In the genomic region with DNA sequence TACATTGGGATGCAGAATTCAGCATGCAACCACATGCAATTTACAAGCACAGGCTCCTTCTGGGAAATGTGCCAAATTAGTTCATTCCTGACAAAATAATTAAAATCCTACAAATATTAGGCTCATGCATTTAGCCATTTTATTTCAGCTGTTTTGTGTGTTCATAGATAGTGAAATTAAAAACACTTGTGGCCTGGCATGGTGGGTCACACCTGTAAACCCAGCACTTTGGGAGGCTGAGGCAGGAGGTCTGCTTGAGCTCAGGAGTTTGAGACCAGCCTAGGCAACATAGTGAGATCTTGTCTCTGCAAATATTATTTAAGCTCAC, we compare ENCODE assay signal across 13 cellular contexts. TPM values are rescaled to one million over a fixed set of nuclear protein-coding genes. Genes with fewer than 3 reads are reported as not detected.
DNase-seq lines count a peak whose midpoint lies in the region; ATAC-seq and TF ChIP-seq lines count a peak whose summit lies in the region.
"Had no signal": no experiment of that assay in that cellular context is flagged by ENCODE, and none has a peak within 500 bp of the region (broad histone marks: within the 10 kb centered on the region; RNA-seq: fewer than 3 reads in every experiment).

No MANE protein-coding gene starts in this region.

- TF ChIP-seq EP300 in suprapubic skin (IDR thresholded peaks at IDR 0.05): no peak

- intact Hi-C loops in MCF 10A (cut with micrococcal nuclease) (loop anchor here (2.0 kb wide), 1 partner anchor 39 kb away; no protein-coding TSS in a partner anchor), breast epithelium (cut with DNase I; ENCODE audit: low total_unique reads) (no loop called here), natural killer cell (cut with micrococcal nuclease) (no loop called here)
- intact Hi-C loops in activated CD4-positive, alpha-beta T cell treated with anti-CD3 and anti-CD28 coated beads, Interleukin-2, amount 10 ng/mL, durations not matched to agents 24 days and 14 days (cut with micrococcal nuclease): no loop called here

- peaks cover 38% of the 10 kb centered on the region for H3K4me1 Mint-ChIP-seq in MCF 10A (ENCODE audit: insufficient read depth, unreplicated experiment)
- peaks cover 32% of the 10 kb centered on the region for H3K4me1 Mint-ChIP-seq in chondrocyte (ENCODE audit: low read depth)
- H3K4me1 Mint-ChIP-seq in natural killer cell: peaks cover 0 to 4% of the 10 kb centered on the region in 2 donors
- H3K4me1 Mint-ChIP-seq in activated CD4-positive, alpha-beta T cell treated with anti-CD3 and anti-CD28 coated beads, Interleukin-2, amount 10 ng/mL, durations not matched to agents 24 days and 14 days: peaks cover 12% of the 10 kb centered on the region

- no peak for ATAC-seq in natural killer cell
- ATAC-seq: WTC11 had no signal

- H2BK5ac ChIP-seq in mesenchymal stem cell (ENCODE audit: low read depth, low read length, poor library complexity, severe bottlenecking): no peak overlapping the region

- H2AFZ ChIP-seq in mesenchymal stem cell (ENCODE audit: low read depth, low read length): no peak overlapping the region

- peak overlapping the region; percentile 46 to 92 for H2BK12ac ChIP-seq in mesenchymal stem cell (ENCODE audit: low read length in 2 of 2)

- H3K36me3 Mint-ChIP-seq in MCF 10A (ENCODE audit: insufficient read depth, unreplicated experiment) (no peaks in the 10 kb centered on the region), chondrocyte (ENCODE audit: low read depth) (no peaks in the 10 kb centered on the region), natural killer cell (no peaks in the 10 kb centered on the region)
- no peaks in the 10 kb centered on the region for H3K36me3 Mint-ChIP-seq in activated CD4-positive, alpha-beta T cell treated with anti-CD3 and anti-CD28 coated beads, Interleukin-2, amount 10 ng/mL, durations not matched to agents 24 days and 14 days (ENCODE audit: low read depth)
- H3K36me3 Mint-ChIP-seq: activated naive CD4-positive, alpha-beta T cell treated with anti-CD3 and anti-CD28 coated beads, Interleukin-2, amount 50 U/mL, for 24 hours; WTC11 had no signal

- H3K9me3 ChIP-seq in breast epithelium (no peaks in the 10 kb centered on the region), mesenchymal stem cell (ENCODE audit: control insufficient read depth, low read length) (no peaks in the 10 kb centered on the region), suprapubic skin (no peaks in the 10 kb centered on the region)

- no peaks in the 10 kb centered on the region for H3K9me3 Mint-ChIP-seq in MCF 10A (ENCODE audit: unreplicated experiment)
- H3K9me3 Mint-ChIP-seq in chondrocyte (ENCODE audit: low read depth): no peaks in the 10 kb centered on the region
- no peaks in the 10 kb centered on the region for H3K9me3 Mint-ChIP-seq in natural killer cell
- H3K9me3 Mint-ChIP-seq in activated CD4-positive, alpha-beta T cell treated with anti-CD3 and anti-CD28 coated beads, Interleukin-2, amount 10 ng/mL, durations not matched to agents 24 days and 14 days: peaks cover 3% of the 10 kb centered on the region
- H3K9me3 Mint-ChIP-seq: activated naive CD4-positive, alpha-beta T cell treated with anti-CD3 and anti-CD28 coated beads, Interleukin-2, amount 50 U/mL, for 24 hours; nephron progenitor cell; WTC11 had no signal

- peak overlapping the region in 1 of 2 experiments; percentile 30 for H3K4ac ChIP-seq in mesenchymal stem cell (ENCODE audit: low read depth in 1 of 2, low read length in 2 of 2)

- H3K23ac ChIP-seq in mesenchymal stem cell (ENCODE audit: low read length in 2 of 2): no peak overlapping the region

- no peaks in the 10 kb centered on the region for H3K36me3 ChIP-seq in breast epithelium
- no peaks in the 10 kb centered on the region for H3K36me3 ChIP-seq in mesenchymal stem cell (ENCODE audit: control insufficient read depth in 1 of 2, insufficient read depth in 2 of 2, low read depth in 1 of 2, low read length in 2 of 2)
- H3K36me3 ChIP-seq in suprapubic skin: no peaks in the 10 kb centered on the region

- peak overlapping the region; percentile 30 for H3K4me3 Mint-ChIP-seq in MCF 10A (ENCODE audit: unreplicated experiment)
- no peak overlapping the region for H3K4me3 Mint-ChIP-seq in chondrocyte (ENCODE audit: unreplicated experiment)
- no peak overlapping the region for H3K4me3 Mint-ChIP-seq in natural killer cell
- no peak overlapping the region for H3K4me3 Mint-ChIP-seq in activated CD4-positive, alpha-beta T cell treated with anti-CD3 and anti-CD28 coated beads, Interleukin-2, amount 10 ng/mL, durations not matched to agents 24 days and 14 days
- H3K4me3 Mint-ChIP-seq: activated naive CD4-positive, alpha-beta T cell treated with anti-CD3 and anti-CD28 coated beads, Interleukin-2, amount 50 U/mL, for 24 hours; nephron progenitor cell; WTC11 had no signal

- no peak overlapping the region for H3K4me2 ChIP-seq in mesenchymal stem cell (ENCODE audit: low read length, poor library complexity, severe bottlenecking)

- peak overlapping the region; percentile 73 for H2BK120ac ChIP-seq in mesenchymal stem cell (ENCODE audit: low read depth, low read length)

- CTCF ChIA-PET in MCF 10A (lab: Yijun Ruan, JAX): interaction anchor here (0.6 to 3.8 kb wide), 6 partner anchors 11 to 130 kb away, joined by 3 to 20 read pairs (median 4); no protein-coding TSS in a partner anchor

- H2BK15ac ChIP-seq in mesenchymal stem cell (ENCODE audit: low read depth, poor library complexity, severe bottlenecking): no peak overlapping the region

- H3K4me3 ChIP-seq in breast epithelium (no peak overlapping the region), mesenchymal stem cell (ENCODE audit: insufficient read depth in 1 of 2, low read depth in 1 of 2, low read length in 2 of 2) (peak overlapping the region in 1 of 2 experiments; percentile 20), suprapubic skin (no peak overlapping the region)

- H3K14ac ChIP-seq in mesenchymal stem cell (ENCODE audit: low read length in 2 of 2): no peak overlapping the region

- H4K8ac ChIP-seq in mesenchymal stem cell (ENCODE audit: low read length): no peak overlapping the region

- TF ChIP-seq POLR2A in breast epithelium (IDR thresholded peaks at IDR 0.05): no peak
- no peak for TF ChIP-seq POLR2A in suprapubic skin (IDR thresholded peaks at IDR 0.05)

- H3K18ac ChIP-seq in mesenchymal stem cell (ENCODE audit: low read depth in 1 of 2, low read length in 2 of 2): peak overlapping the region in 1 of 2 experiments; percentile 84

- TF ChIP-seq CTCF in MCF 10A (IDR thresholded peaks at IDR 0.05; ENCODE audit: unreplicated experiment) (no peak), breast epithelium (IDR thresholded peaks at IDR 0.05) (no peak), chondrocyte (IDR thresholded peaks at IDR 0.05) (no peak), suprapubic skin (IDR thresholded peaks at IDR 0.05) (no peak), natural killer cell (IDR thresholded peaks at IDR 0.05) (no peak)

- H3K27ac Mint-ChIP-seq in MCF 10A (ENCODE audit: low read depth, unreplicated experiment) (peak overlapping the region; percentile 47), chondrocyte (ENCODE audit: unreplicated experiment) (peak overlapping the region; percentile 79), natural killer cell (no peak overlapping the region)
- no peak overlapping the region for H3K27ac Mint-ChIP-seq in activated CD4-positive, alpha-beta T cell treated with anti-CD3 and anti-CD28 coated beads, Interleukin-2, amount 10 ng/mL, durations not matched to agents 24 days and 14 days
- H3K27ac Mint-ChIP-seq: WTC11 had no signal

- DNase-seq in MCF 10A (ENCODE audit: unreplicated experiment) (no peak), breast epithelium (ENCODE audit: low spot score in 2 of 2) (no peak), chondrocyte (ENCODE audit: low spot score) (no peak), mesenchymal stem cell (no peak), suprapubic skin (ENCODE audit: low spot score in 2 of 2) (no peak), natural killer cell (no peak), HPDE6-E6E7 (ENCODE audit: extremely low spot score) (no peak)
- DNase-seq in activated CD4-positive, alpha-beta T cell treated with anti-CD3 and anti-CD28 coated beads, Interleukin-2, amount 10 ng/mL, durations not matched to agents 24 days and 14 days: no peak
- DNase-seq: NCI-H1436 treated with DMSO at 0.1 percent for 48 hours, NCI-H774, nephron progenitor cell had no signal

- H2AK5ac ChIP-seq in mesenchymal stem cell (ENCODE audit: low read length, severe bottlenecking): no peak overlapping the region

- H3K27ac ChIP-seq in breast epithelium (peak overlapping the region in 1 of 2 donors; percentile 77), mesenchymal stem cell (ENCODE audit: low read length, poor library complexity, severe bottlenecking) (no peak overlapping the region), suprapubic skin (peak overlapping the region; percentile 61)

- peak overlapping the region; percentile 34 for H4K91ac ChIP-seq in mesenchymal stem cell (ENCODE audit: low read length)

- peak overlapping the region; percentile 69 for H3K9ac ChIP-seq in mesenchymal stem cell (ENCODE audit: low read length)

- BruUV-seq in MCF 10A (replicated peaks; lab: Mats Ljungman, UMichigan): no TSS peak

- POLR2A ChIA-PET in MCF 10A (lab: Yijun Ruan, JAX): interaction anchor here (0.5 to 8.4 kb wide), 23 partner anchors 11 to 1040 kb away, joined by 3 to 163 read pairs (median 3); partner anchors contain the start of gene SHLD1

- H3K4me1 ChIP-seq in breast epithelium (peaks cover 8 to 21% of the 10 kb centered on the region in 2 donors), mesenchymal stem cell (ENCODE audit: control insufficient read depth, insufficient read depth, low read depth, low read length) (no peaks in the 10 kb centered on the region), suprapubic skin (peaks cover 40% of the 10 kb centered on the region)

- H3K27me3 ChIP-seq in breast epithelium (no peaks in the 10 kb centered on the region), mesenchymal stem cell (ENCODE audit: control insufficient read depth in 1 of 2, insufficient read depth in 1 of 2, low read length in 2 of 2) (no peaks in the 10 kb centered on the region), suprapubic skin (no peaks in the 10 kb centered on the region)

- H3K27me3 Mint-ChIP-seq in MCF 10A (ENCODE audit: insufficient read depth, unreplicated experiment): no peaks in the 10 kb centered on the region
- no peaks in the 10 kb centered on the region for H3K27me3 Mint-ChIP-seq in chondrocyte (ENCODE audit: low read depth)
- H3K27me3 Mint-ChIP-seq in natural killer cell (ENCODE audit: low read depth in 2 of 2): peaks cover 0 to 5% of the 10 kb centered on the region in 2 donors
- no peaks in the 10 kb centered on the region for H3K27me3 Mint-ChIP-seq in activated CD4-positive, alpha-beta T cell treated with anti-CD3 and anti-CD28 coated beads, Interleukin-2, amount 10 ng/mL, durations not matched to agents 24 days and 14 days
- H3K27me3 Mint-ChIP-seq: activated naive CD4-positive, alpha-beta T cell treated with anti-CD3 and anti-CD28 coated beads, Interleukin-2, amount 50 U/mL, for 24 hours had no signal

- H3K79me1 ChIP-seq in mesenchymal stem cell (replicated peaks; ENCODE audit: low read length, poor library complexity, severe bottlenecking): no peaks in the 10 kb centered on the region

RNA-seq across cellular contexts. Expression of gene GPCPD1, which starts 47.0 kb away (rescaled TPM):
- total RNA-seq in MCF 10A (2022) (35.4 and 63.8 TPM in 2 replicates), breast epithelium (10 to 100 TPM; 18.7 to 35.9 (median 29.5) TPM), chondrocyte (23.2 to 32.2 TPM (median 30.2 TPM) in 3 replicates), suprapubic skin (10 to 100 TPM in 3 of 4 donors, 1 to 10 TPM in 1; 9.0 to 22.4 (median 14.9) TPM), natural killer cell (100 to 1,000 TPM; 121 to 134 (median 124) TPM)
- polyA plus RNA-seq in mesenchymal stem cell (2013, experiment 1 of 2): 16.4 TPM
- 16.4 TPM for polyA plus RNA-seq in mesenchymal stem cell (2013, experiment 2 of 2)
- 34.8 and 37.7 TPM in 2 replicates for total RNA-seq in activated CD4-positive, alpha-beta T cell treated with anti-CD3 and anti-CD28 coated beads, Interleukin-2, amount 10 ng/mL, durations not matched to agents 24 days and 14 days

Comparison
In these comparisons a context has a peak if more than half of its experiments do, and no peak if none do; other contexts are left out.
1. H3K27ac Mint-ChIP-seq: peak in MCF 10A (single experiment) and chondrocyte (single experiment); none in natural killer cell (0 of 2) and activated CD4-positive, alpha-beta T cell treated with anti-CD3 and anti-CD28 coated beads, Interleukin-2, amount 10 ng/mL, durations not matched to agents 24 days and 14 days (single experiment).